31 cellular contexts compared by ENCODE assay signal in genomic region chr6:148443798-148444560, GRCh38.
DNase-seq lines count a peak whose midpoint lies in the region; TF ChIP-seq lines count a peak whose summit lies in the region.
"Had no signal": no experiment of that assay in that cellular context is flagged by ENCODE, and none has a peak within 500 bp of the region (broad histone marks: within the 10 kb centered on the region; RNA-seq: fewer than 3 reads in every experiment).

No MANE protein-coding gene starts in this region.

- intact Hi-C loops in ascending aorta (cut with DNase I), result loop anchor here (5.0 kb wide), 1 partner anchor 37 kb away; no protein-coding TSS in a partner anchor
- intact Hi-C loops in esophagus squamous epithelium (cut with DNase I), result no loop called here

- H3K27me3 ChIP-seq in HUES64 (ENCODE audit: insufficient read depth, low read length) (no peaks in the 10 kb centered on the region), ascending aorta (no peaks in the 10 kb centered on the region), esophagus squamous epithelium (no peaks in the 10 kb centered on the region), WERI-Rb-1 (ENCODE audit: insufficient read depth, low read depth, severe bottlenecking) (no peaks in the 10 kb centered on the region)
- H3K27me3 ChIP-seq: esophagus muscularis mucosa, spleen, testis, vagina had no signal

- H3K4me3 ChIP-seq in HUES64 (ENCODE audit: low read length) (no peak overlapping the region), ascending aorta (no peak overlapping the region), esophagus squamous epithelium (no peak overlapping the region), WERI-Rb-1 (ENCODE audit: low read depth, low read length) (no peak overlapping the region)
- H3K4me3 ChIP-seq: esophagus muscularis mucosa, spleen, testis, vagina had no signal

- H3K9ac ChIP-seq in HUES64 (ENCODE audit: low read depth, low read length), result no peak overlapping the region
- H3K9ac ChIP-seq: parathyroid adenoma had no signal

- peak overlapping the region; percentile 19; the same call in 1 of the 2 replicates for H3K27ac ChIP-seq in HUES64 (ENCODE audit: low read depth, low read length)
- peak overlapping the region; percentile 42 to 68 for H3K27ac ChIP-seq in ascending aorta
- peak overlapping the region in 3 of 4 donors; percentile 5 to 54 (median 20) for H3K27ac ChIP-seq in esophagus squamous epithelium
- no peak overlapping the region for H3K27ac ChIP-seq in WERI-Rb-1
- H3K27ac ChIP-seq: esophagus muscularis mucosa, parathyroid adenoma, spleen, testis, vagina had no signal

- H3K4me1 ChIP-seq in HUES64 (ENCODE audit: insufficient read depth, low read length), result peaks cover 42% of the 10 kb centered on the region
- H3K4me1 ChIP-seq in ascending aorta, result peaks cover 12 to 38% of the 10 kb centered on the region in 2 donors
- peaks cover 4 to 77% (median 18%) of the 10 kb centered on the region in 3 donors for H3K4me1 ChIP-seq in esophagus squamous epithelium
- H3K4me1 ChIP-seq: parathyroid adenoma had no signal

- TF ChIP-seq POLR2A in esophagus squamous epithelium (IDR thresholded peaks at IDR 0.05), result no peak

- no peak for TF ChIP-seq CTCF in ascending aorta (IDR thresholded peaks at IDR 0.05)
- TF ChIP-seq CTCF in esophagus squamous epithelium (IDR thresholded peaks at IDR 0.05), result no peak
- no peak for TF ChIP-seq CTCF in WERI-Rb-1 (IDR thresholded peaks at IDR 0.05; ENCODE audit: low read depth, low read length)

- WGBS in HUES64, result 45% methylated on average over 6 of the region's 7 CpGs
- WGBS in esophagus squamous epithelium, 2 donors, result 82 to 93% methylated on average over 7 of the region's 7 CpGs

- H3K9me3 ChIP-seq in HUES64 (ENCODE audit: insufficient read depth, low read depth, low read length) (no peaks in the 10 kb centered on the region), ascending aorta (no peaks in the 10 kb centered on the region), esophagus squamous epithelium (no peaks in the 10 kb centered on the region), WERI-Rb-1 (ENCODE audit: severe bottlenecking) (no peaks in the 10 kb centered on the region)
- H3K9me3 ChIP-seq: esophagus muscularis mucosa, spleen, testis, vagina had no signal

- DNase-seq in ascending aorta (ENCODE audit: low spot score in 2 of 2) (no peak), esophagus squamous epithelium (lab: John Stamatoyannopoulos, UW) (no peak), smooth muscle cell of the brain vasculature (ENCODE audit: low read depth, low spot score) (peak; percentile 59), AG08395 (ENCODE audit: low spot score) (no peak), WERI-Rb-1 (no peak)
- no peak for DNase-seq in activated CD8-positive, alpha-beta memory T cell treated with anti-CD3 and anti-CD28 coated beads, Interleukin-2, amount 50 U/mL, for 48 hours
- DNase-seq in activated CD8-positive, alpha-beta memory T cell treated with anti-CD3 and anti-CD28 coated beads, Interleukin-2, amount 50 U/mL, for 4 hours, result no peak
- DNase-seq: activated B cell treated with CpG ODN at 0.5 μM for 24 hours; activated CD4-positive, alpha-beta T cell treated with anti-CD3 and anti-CD28 coated beads, Interleukin-2, amount 10 ng/mL, durations not matched to agents 7 days and 5 days; activated effector memory CD4-positive, alpha-beta T cell treated with anti-CD3 and anti-CD28 coated beads, Interleukin-2, amount 50 U/mL, for 16 hours; activated naive CD8-positive, alpha-beta T cell treated with anti-CD3 and anti-CD28 coated beads for 36 hours; activated T-cell treated with anti-CD3 and anti-CD28 coated beads, Interleukin-2, amount 50 U/mL, for 24 hours; anterior cingulate cortex; CD8-positive, alpha-beta T cell; cortex of kidney; DMS 273 treated with DMSO at 0.1 percent for 48 hours; effector memory CD8-positive, alpha-beta T cell; foreskin melanocyte; left colon; NCI-H1436 treated with DMSO at 0.1 percent for 48 hours; NCI-H2081 treated with DMSO at 0.1 percent for 48 hours; NCI-H2227 treated with DMSO at 0.1 percent for 48 hours; NCI-H748 treated with DMSO at 0.1 percent for 48 hours; SIG-M5; spleen; stimulated activated CD4-positive, alpha-beta T cell treated with anti-CD3 and anti-CD28 coated beads, Interleukin-2, amount 100 ng/mL, for 24 hours; testis had no signal

- H3K36me3 ChIP-seq in HUES64 (ENCODE audit: insufficient read depth, low read length) (no peaks in the 10 kb centered on the region), ascending aorta (no peaks in the 10 kb centered on the region), esophagus squamous epithelium (peaks cover 0 to 51% (median 0%) of the 10 kb centered on the region in 3 donors), WERI-Rb-1 (peaks cover 8% of the 10 kb centered on the region; the same call in 1 of the 2 replicates)
- H3K36me3 ChIP-seq: spleen, vagina had no signal
